19 cellular contexts compared by ENCODE assay signal in the genomic region with DNA sequence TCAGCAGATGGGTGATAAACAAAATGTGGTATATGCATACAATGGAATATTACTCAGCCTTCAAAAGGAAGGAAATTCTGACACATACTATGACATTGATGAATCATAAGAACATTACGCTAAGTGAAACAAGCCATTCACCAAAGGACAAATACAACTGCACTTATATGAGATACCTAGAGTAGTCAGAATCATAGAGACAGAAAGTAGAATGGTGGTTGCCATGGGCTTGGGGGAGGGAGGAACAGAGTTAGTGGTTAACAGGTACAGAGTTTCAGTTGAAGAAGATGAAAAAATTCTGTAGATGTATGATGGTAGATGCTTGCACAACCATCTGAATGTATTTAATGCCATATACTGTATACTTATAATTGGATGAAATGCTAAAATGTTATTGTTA. TPM values are rescaled to one million over a fixed set of nuclear protein-coding genes. Genes with fewer than 3 reads are reported as not detected.
DNase-seq lines count a peak whose midpoint lies in the region; ATAC-seq and TF ChIP-seq lines count a peak whose summit lies in the region.
"Had no signal": no experiment of that assay in that cellular context is flagged by ENCODE, and none has a peak within 500 bp of the region (broad histone marks: within the 10 kb centered on the region; RNA-seq: fewer than 3 reads in every experiment).

No MANE protein-coding gene starts in this region.

- CTCF ChIA-PET in activated CD4-positive, alpha-beta T cell treated with anti-CD3 and anti-CD28 coated beads for 36 hours (lab: Charles Lee) = no interaction called here
- CTCF ChIA-PET in RWPE1 (lab: Yijun Ruan, JAX) = no interaction called here

- no peak for TF ChIP-seq CTCF in RWPE1 (conservative IDR thresholded peaks at IDR 0.05; ENCODE audit: low read depth)

- H3K27ac ChIP-seq in RWPE1 = no peak overlapping the region
- H3K27ac ChIP-seq: BLaER1, SJSA1 had no signal

- peak; percentile 56 for DNase-seq in activated CD4-positive, alpha-beta T cell treated with anti-CD3 and anti-CD28 coated beads for 36 hours
- DNase-seq in activated CD4-positive, alpha-beta T cell treated with anti-CD3 and anti-CD28 coated beads, Interleukin-2, amount 50 U/mL, for 1 hour = no peak
- DNase-seq in stimulated activated CD4-positive, alpha-beta T cell treated with anti-CD3 and anti-CD28 coated beads, Interleukin-15, amount 100 ng/mL, for 24 hours = peak; percentile 31
- DNase-seq in stimulated activated CD4-positive, alpha-beta T cell treated with anti-CD3 and anti-CD28 coated beads, Interleukin-4, amount 100 ng/mL, for 1 hour = no peak
- DNase-seq in left ventricle myocardium superior = no peak
- DNase-seq in RWPE1 (ENCODE audit: low spot score) = no peak
- DNase-seq in OCI-M1 (lab: John Stamatoyannopoulos, UW) = no peak
- DNase-seq: 8988T, DMS153, EL, H9, NCI-H146, NCI-H2081 treated with DMSO at 0.1 percent for 48 hours, NCI-H226, NCI-H526 had no signal

- no peak overlapping the region for H3K4me3 Mint-ChIP-seq in activated CD4-positive, alpha-beta T cell treated with anti-CD3 and anti-CD28 coated beads for 36 hours
- H3K4me3 Mint-ChIP-seq in activated T-helper 17 cell treated with anti-CD3 and anti-CD28 coated beads, Interleukin-2, amount 50 U/mL, for 72 hours = no peak overlapping the region
- H3K4me3 Mint-ChIP-seq: H9 had no signal

- peaks cover 13% of the 10 kb centered on the region for H3K27me3 Mint-ChIP-seq in activated CD4-positive, alpha-beta T cell treated with anti-CD3 and anti-CD28 coated beads for 36 hours
- H3K27me3 Mint-ChIP-seq in activated T-helper 17 cell treated with anti-CD3 and anti-CD28 coated beads, Interleukin-2, amount 50 U/mL, for 72 hours = no peaks in the 10 kb centered on the region

- peaks cover 2% of the 10 kb centered on the region for H3K4me1 Mint-ChIP-seq in activated CD4-positive, alpha-beta T cell treated with anti-CD3 and anti-CD28 coated beads for 36 hours
- H3K4me1 Mint-ChIP-seq in activated T-helper 17 cell treated with anti-CD3 and anti-CD28 coated beads, Interleukin-2, amount 50 U/mL, for 72 hours = no peaks in the 10 kb centered on the region

- H3K27ac Mint-ChIP-seq in activated CD4-positive, alpha-beta T cell treated with anti-CD3 and anti-CD28 coated beads for 36 hours = no peak overlapping the region
- H3K27ac Mint-ChIP-seq in activated T-helper 17 cell treated with anti-CD3 and anti-CD28 coated beads, Interleukin-2, amount 50 U/mL, for 72 hours = no peak overlapping the region
- H3K27ac Mint-ChIP-seq: H9 had no signal

- H3K36me3 Mint-ChIP-seq in activated CD4-positive, alpha-beta T cell treated with anti-CD3 and anti-CD28 coated beads for 36 hours (ENCODE audit: low read depth) = no peaks in the 10 kb centered on the region
- H3K36me3 Mint-ChIP-seq in activated T-helper 17 cell treated with anti-CD3 and anti-CD28 coated beads, Interleukin-2, amount 50 U/mL, for 72 hours (ENCODE audit: low read depth) = no peaks in the 10 kb centered on the region

- POLR2A ChIA-PET in activated CD4-positive, alpha-beta T cell treated with anti-CD3 and anti-CD28 coated beads for 36 hours (lab: Charles Lee) = no interaction called here
- POLR2A ChIA-PET in RWPE1 (lab: Yijun Ruan, JAX; ENCODE audit: low non-redundant PET) = no interaction called here

- H3K9me3 Mint-ChIP-seq in activated CD4-positive, alpha-beta T cell treated with anti-CD3 and anti-CD28 coated beads for 36 hours (ENCODE audit: low read depth) = peaks cover 5% of the 10 kb centered on the region
- H3K9me3 Mint-ChIP-seq in activated T-helper 17 cell treated with anti-CD3 and anti-CD28 coated beads, Interleukin-2, amount 50 U/mL, for 72 hours = peaks cover 9% of the 10 kb centered on the region
- H3K9me3 Mint-ChIP-seq: H9 had no signal

- intact Hi-C loops in activated CD4-positive, alpha-beta T cell treated with anti-CD3 and anti-CD28 coated beads for 36 hours (cut with DNase I, micrococcal nuclease) = no loop called here
- intact Hi-C loops in left ventricle myocardium superior (cut with micrococcal nuclease) = no loop called here

- peak; percentile 96 for ATAC-seq in activated CD4-positive, alpha-beta T cell treated with anti-CD3 and anti-CD28 coated beads for 36 hours
- ATAC-seq in activated T-helper 17 cell treated with anti-CD3 and anti-CD28 coated beads, Interleukin-2, amount 50 U/mL, for 72 hours (replicated peaks) = peak; percentile 91
- ATAC-seq in left ventricle myocardium superior = no peak

RNA-seq across cellular contexts. Expression of a gene that starts 39.1 kb away (rescaled TPM):
- not detected for total RNA-seq in activated CD4-positive, alpha-beta T cell treated with anti-CD3 and anti-CD28 coated beads for 36 hours
- not detected for total RNA-seq in activated T-helper 17 cell treated with anti-CD3 and anti-CD28 coated beads, Interleukin-2, amount 50 U/mL, for 72 hours
- total RNA-seq in left ventricle myocardium superior = not detected
- total RNA-seq: OCI-LY7, SJSA1 had no signal

Comparison
In these comparisons a context has a peak if more than half of its experiments do, and no peak if none do; other contexts are left out.
1. DNase-seq: peak in activated CD4-positive, alpha-beta T cell treated with anti-CD3 and anti-CD28 coated beads for 36 hours (single experiment) and stimulated activated CD4-positive, alpha-beta T cell treated with anti-CD3 and anti-CD28 coated beads, Interleukin-15, amount 100 ng/mL, for 24 hours (single experiment); none in activated CD4-positive, alpha-beta T cell treated with anti-CD3 and anti-CD28 coated beads, Interleukin-2, amount 50 U/mL, for 1 hour (single experiment), stimulated activated CD4-positive, alpha-beta T cell treated with anti-CD3 and anti-CD28 coated beads, Interleukin-4, amount 100 ng/mL, for 1 hour (single experiment), left ventricle myocardium superior (single experiment), RWPE1 (single experiment) and OCI-M1 (single experiment).